In the genomic region with DNA sequence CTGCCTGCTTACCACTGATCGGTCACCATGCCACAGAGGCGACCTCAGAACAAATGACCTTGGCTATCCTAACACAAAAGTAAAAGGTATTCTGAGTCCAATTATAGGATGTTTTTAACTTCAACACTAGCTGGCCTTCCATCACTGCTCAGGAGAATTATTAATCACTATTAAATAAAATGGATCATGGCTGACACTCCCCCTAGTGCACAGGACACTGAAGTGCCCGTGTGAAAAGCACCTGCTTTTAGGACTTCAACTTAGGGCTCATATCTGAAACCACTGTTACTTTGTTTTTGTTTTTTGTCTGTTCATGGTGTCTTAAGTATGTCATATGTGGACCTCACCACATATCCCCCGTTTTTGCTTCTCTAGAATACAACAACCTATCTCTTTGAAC, we compare ENCODE assay signal across 11 cellular contexts. TPM values are rescaled to one million over a fixed set of nuclear protein-coding genes. Genes with fewer than 3 reads are reported as not detected.
DNase-seq lines count a peak whose midpoint lies in the region; ATAC-seq, FAIRE-seq and TF ChIP-seq lines count a peak whose summit lies in the region.
"Had no signal": no experiment of that assay in that cellular context is flagged by ENCODE, and none has a peak within 500 bp of the region (broad histone marks: within the 10 kb centered on the region; RNA-seq: fewer than 3 reads in every experiment).

No MANE protein-coding gene starts in this region.

- H3K4me1 ChIP-seq in upper lobe of right lung: peaks cover under 1% of the 10 kb centered on the region

- ATAC-seq in HG03097 (IDR thresholded peaks at IDR 0.05; ENCODE audit: low FRiP score, unreplicated experiment) (peak; percentile 47), left colon (no peak), HG02642 (IDR thresholded peaks at IDR 0.05; ENCODE audit: poor library complexity, unreplicated experiment) (no peak), GM19463 (IDR thresholded peaks at IDR 0.05; ENCODE audit: unreplicated experiment) (no peak), upper lobe of right lung (no peak)
- ATAC-seq: esophagus mucosa had no signal

- FAIRE-seq in D721Med (lab: Jason Lieb, UNC): no peak

- peaks cover 5% of the 10 kb centered on the region for H3K36me3 ChIP-seq in upper lobe of right lung

- no peaks in the 10 kb centered on the region for H3K9me3 ChIP-seq in upper lobe of right lung

- no peaks in the 10 kb centered on the region for H3K27me3 Mint-ChIP-seq in mesothelial cell of epicardium (ENCODE audit: low read depth)

- TF ChIP-seq CTCF in D721Med (IDR thresholded peaks at IDR 0.05; ENCODE audit: insufficient read depth, missing control alignments): peak; percentile 39
- TF ChIP-seq CTCF in astrocyte of the cerebellum (IDR thresholded peaks at IDR 0.05; ENCODE audit: low read depth, low read length, missing control alignments): peak; percentile 67
- peak; percentile 45 for TF ChIP-seq CTCF in mesothelial cell of epicardium (IDR thresholded peaks at IDR 0.05; ENCODE audit: unreplicated experiment)
- no peak for TF ChIP-seq CTCF in upper lobe of right lung (IDR thresholded peaks at IDR 0.05)

- no peaks in the 10 kb centered on the region for H3K9me3 Mint-ChIP-seq in mesothelial cell of epicardium

- H3K27ac Mint-ChIP-seq in mesothelial cell of epicardium: peak overlapping the region; percentile 14

- no peak overlapping the region for H3K4me3 ChIP-seq in astrocyte of the cerebellum (ENCODE audit: low read depth, low read length)
- H3K4me3 ChIP-seq in upper lobe of right lung: no peak overlapping the region

- no peak overlapping the region for H3K27ac ChIP-seq in upper lobe of right lung

- no peak overlapping the region for H3K4me3 Mint-ChIP-seq in mesothelial cell of epicardium

- DNase-seq in D721Med (ENCODE audit: insufficient read length, low spot score) (no peak), astrocyte of the cerebellum (ENCODE audit: low read depth) (no peak), mesothelial cell of epicardium (ENCODE audit: low spot score in 2 of 2, unreplicated experiment in 2 of 2) (no peak), left colon (no peak), upper lobe of right lung (no peak)
- DNase-seq: activated CD8-positive, alpha-beta memory T cell treated with anti-CD3 and anti-CD28 coated beads, Interleukin-2, amount 50 U/mL, for 4 hours; nucleus accumbens had no signal

- intact Hi-C loops in left colon (cut with DNase I, micrococcal nuclease) (no loop called here), upper lobe of right lung (cut with DNase I) (no loop called here)

- H3K36me3 Mint-ChIP-seq in mesothelial cell of epicardium: peaks cover 4% of the 10 kb centered on the region

- H3K4me1 Mint-ChIP-seq in mesothelial cell of epicardium: peaks cover 24% of the 10 kb centered on the region

- in situ Hi-C loops in astrocyte of the cerebellum (cut with HindIII; ENCODE audit: low sequenced_read_pairs): no loop called here

- H3K27me3 ChIP-seq in upper lobe of right lung: no peaks in the 10 kb centered on the region

RNA-seq across cellular contexts. Expression of a gene that starts 33.9 kb away (rescaled TPM):
- 41.7 to 44.5 TPM (median 42.6 TPM) in 3 replicates for total RNA-seq in mesothelial cell of epicardium
- total RNA-seq in left colon: 10 to 100 TPM; 37.9 to 43.3 TPM
- total RNA-seq in upper lobe of right lung: 22.1 TPM
